1 cellular context compared by ENCODE assay signal in the genomic region with DNA sequence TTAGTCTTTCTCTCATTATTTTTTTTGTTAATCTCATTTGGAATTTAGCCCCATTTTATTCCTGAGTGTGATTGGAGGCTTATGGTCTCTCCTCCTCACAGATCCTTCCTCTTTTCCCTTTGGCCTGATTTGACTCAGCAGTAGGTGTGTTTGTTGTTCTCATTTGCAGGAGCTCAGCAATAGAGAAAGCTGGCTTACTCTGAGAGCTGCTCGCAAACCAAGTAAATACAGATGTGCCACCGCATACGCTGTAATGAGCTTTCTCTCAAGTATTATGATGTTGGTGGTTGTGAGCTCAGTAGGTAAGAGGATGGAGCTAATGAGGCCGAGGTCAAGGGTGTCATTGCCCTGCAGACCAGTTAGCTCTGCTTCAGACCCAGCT.
TF ChIP-seq lines count a peak whose summit lies in the region.

No MANE protein-coding gene starts in this region.

TF ChIP-seq in SK-N-SH treated with all-trans-retinoic acid at 6 μM for 48 hours, 23 proteins besides CTCF, POLR2A, EP300 and RAD21 (continued from another document):
- TF ChIP-seq, protein P1, sequence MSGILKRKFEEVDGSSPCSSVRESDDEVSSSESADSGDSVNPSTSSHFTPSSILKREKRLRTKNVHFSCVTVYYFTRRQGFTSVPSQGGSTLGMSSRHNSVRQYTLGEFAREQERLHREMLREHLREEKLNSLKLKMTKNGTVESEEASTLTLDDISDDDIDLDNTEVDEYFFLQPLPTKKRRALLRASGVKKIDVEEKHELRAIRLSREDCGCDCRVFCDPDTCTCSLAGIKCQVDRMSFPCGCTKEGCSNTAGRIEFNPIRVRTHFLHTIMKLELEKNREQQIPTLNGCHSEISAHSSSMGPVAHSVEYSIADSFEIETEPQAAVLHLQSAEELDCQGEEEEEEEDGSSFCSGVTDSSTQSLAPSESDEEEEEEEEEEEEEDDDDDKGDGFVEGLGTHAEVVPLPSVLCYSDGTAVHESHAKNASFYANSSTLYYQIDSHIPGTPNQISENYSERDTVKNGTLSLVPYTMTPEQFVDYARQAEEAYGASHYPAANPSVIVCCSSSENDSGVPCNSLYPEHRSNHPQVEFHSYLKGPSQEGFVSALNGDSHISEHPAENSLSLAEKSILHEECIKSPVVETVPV (CRISPR knock-in tag; IDR thresholded peaks at IDR 0.05): no peak
- TF ChIP-seq, protein P2, sequence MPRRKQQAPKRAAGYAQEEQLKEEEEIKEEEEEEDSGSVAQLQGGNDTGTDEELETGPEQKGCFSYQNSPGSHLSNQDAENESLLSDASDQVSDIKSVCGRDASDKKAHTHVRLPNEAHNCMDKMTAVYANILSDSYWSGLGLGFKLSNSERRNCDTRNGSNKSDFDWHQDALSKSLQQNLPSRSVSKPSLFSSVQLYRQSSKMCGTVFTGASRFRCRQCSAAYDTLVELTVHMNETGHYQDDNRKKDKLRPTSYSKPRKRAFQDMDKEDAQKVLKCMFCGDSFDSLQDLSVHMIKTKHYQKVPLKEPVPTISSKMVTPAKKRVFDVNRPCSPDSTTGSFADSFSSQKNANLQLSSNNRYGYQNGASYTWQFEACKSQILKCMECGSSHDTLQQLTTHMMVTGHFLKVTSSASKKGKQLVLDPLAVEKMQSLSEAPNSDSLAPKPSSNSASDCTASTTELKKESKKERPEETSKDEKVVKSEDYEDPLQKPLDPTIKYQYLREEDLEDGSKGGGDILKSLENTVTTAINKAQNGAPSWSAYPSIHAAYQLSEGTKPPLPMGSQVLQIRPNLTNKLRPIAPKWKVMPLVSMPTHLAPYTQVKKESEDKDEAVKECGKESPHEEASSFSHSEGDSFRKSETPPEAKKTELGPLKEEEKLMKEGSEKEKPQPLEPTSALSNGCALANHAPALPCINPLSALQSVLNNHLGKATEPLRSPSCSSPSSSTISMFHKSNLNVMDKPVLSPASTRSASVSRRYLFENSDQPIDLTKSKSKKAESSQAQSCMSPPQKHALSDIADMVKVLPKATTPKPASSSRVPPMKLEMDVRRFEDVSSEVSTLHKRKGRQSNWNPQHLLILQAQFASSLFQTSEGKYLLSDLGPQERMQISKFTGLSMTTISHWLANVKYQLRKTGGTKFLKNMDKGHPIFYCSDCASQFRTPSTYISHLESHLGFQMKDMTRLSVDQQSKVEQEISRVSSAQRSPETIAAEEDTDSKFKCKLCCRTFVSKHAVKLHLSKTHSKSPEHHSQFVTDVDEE (CRISPR knock-in tag; IDR thresholded peaks at IDR 0.05): no peak
- TF ChIP-seq, protein P3, sequence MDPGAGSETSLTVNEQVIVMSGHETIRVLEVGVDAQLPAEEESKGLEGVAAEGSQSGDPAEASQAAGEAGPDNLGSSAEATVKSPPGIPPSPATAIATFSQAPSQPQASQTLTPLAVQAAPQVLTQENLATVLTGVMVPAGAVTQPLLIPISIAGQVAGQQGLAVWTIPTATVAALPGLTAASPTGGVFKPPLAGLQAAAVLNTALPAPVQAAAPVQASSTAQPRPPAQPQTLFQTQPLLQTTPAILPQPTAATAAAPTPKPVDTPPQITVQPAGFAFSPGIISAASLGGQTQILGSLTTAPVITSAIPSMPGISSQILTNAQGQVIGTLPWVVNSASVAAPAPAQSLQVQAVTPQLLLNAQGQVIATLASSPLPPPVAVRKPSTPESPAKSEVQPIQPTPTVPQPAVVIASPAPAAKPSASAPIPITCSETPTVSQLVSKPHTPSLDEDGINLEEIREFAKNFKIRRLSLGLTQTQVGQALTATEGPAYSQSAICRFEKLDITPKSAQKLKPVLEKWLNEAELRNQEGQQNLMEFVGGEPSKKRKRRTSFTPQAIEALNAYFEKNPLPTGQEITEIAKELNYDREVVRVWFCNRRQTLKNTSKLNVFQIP (CRISPR knock-in tag; IDR thresholded peaks at IDR 0.05; ENCODE audit: borderline replicate concordance, low read depth): no peak
- no peak for TF ChIP-seq ESRRG (CRISPR knock-in tag; IDR thresholded peaks at IDR 0.05)
TF ChIP-seq in SK-N-SH treated with all-trans-retinoic acid at 6 μM for 48 hours: peak in this region for 0.
